8 cellular contexts compared by ENCODE assay signal in the genomic region with DNA sequence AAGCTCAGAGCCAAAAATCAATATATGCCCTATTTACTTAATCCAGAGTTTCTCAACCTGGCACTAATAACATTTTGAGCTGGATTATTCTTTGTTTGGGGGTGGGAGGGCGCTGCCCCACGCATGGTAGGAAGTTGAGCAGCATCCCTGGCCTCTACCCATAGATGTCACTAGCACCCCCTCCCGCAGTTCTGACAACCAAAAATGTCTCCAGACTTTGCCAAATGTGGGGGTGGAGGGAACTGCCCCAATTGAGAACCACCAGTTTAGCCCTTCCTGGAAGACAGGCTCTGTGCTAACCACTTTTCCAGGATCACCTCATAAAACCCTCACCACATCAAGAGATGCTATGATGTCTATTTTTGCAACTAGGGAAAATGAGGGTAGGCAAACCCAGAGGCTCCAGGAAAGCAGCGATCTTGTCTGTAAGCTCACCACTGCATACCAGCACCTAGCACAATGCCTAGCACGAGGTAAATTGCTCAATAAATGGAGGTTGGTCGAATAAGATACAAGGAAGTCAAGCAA. TPM values are rescaled to one million over a fixed set of nuclear protein-coding genes. Genes with fewer than 3 reads are reported as not detected.
DNase-seq lines count a peak whose midpoint lies in the region; ATAC-seq and TF ChIP-seq lines count a peak whose summit lies in the region.

No MANE protein-coding gene starts in this region.

- WGBS in gastroesophageal sphincter (ENCODE audit: low coverage in 1 of 2), 2 donors: 0% methylated on average over 2 to 5 of the region's 6 CpGs

- H3K36me3 ChIP-seq in gastroesophageal sphincter: peaks cover 0 to 36% of the 10 kb centered on the region in 2 donors

- peak; percentile 12 for DNase-seq in NCI-H2029 (lab: John Stamatoyannopoulos, UW)
- no peak for DNase-seq in NCI-H2029 treated with DMSO at 0.1 percent for 48 hours (lab: John Stamatoyannopoulos, UW)
- peak; percentile 87 for DNase-seq in NAMALWA (ENCODE audit: low spot score)
- DNase-seq in activated T-cell treated with anti-CD3 and anti-CD28 coated beads for 48 hours (ENCODE audit: low read depth): peak; percentile 43
- DNase-seq in skeletal muscle cell (ENCODE audit: low read depth): peak; percentile 33
- no peak for DNase-seq in UCSD-AML1 (lab: John Stamatoyannopoulos, UW; ENCODE audit: unreplicated experiment)
- no peak for DNase-seq in retina

- no peak for TF ChIP-seq EP300 in gastroesophageal sphincter (IDR thresholded peaks at IDR 0.05)

- H3K27me3 ChIP-seq in gastroesophageal sphincter: no peaks in the 10 kb centered on the region

- ATAC-seq in gastroesophageal sphincter: no peak

- peaks cover 4 to 66% (median 34%) of the 10 kb centered on the region in 3 donors for H3K4me1 ChIP-seq in gastroesophageal sphincter

- no peaks in the 10 kb centered on the region for H3K9me3 ChIP-seq in gastroesophageal sphincter

- TF ChIP-seq POLR2A in gastroesophageal sphincter (IDR thresholded peaks at IDR 0.05): no peak

- peak overlapping the region; percentile 99 for H3K4me3 ChIP-seq in gastroesophageal sphincter
- H3K4me3 ChIP-seq in skeletal muscle cell (ENCODE audit: low read depth, low read length): peak overlapping the region; percentile 97

- peak in 1 of 4 experiments; percentile 10 for TF ChIP-seq CTCF in gastroesophageal sphincter (IDR thresholded peaks at IDR 0.05)

- H3K27ac ChIP-seq in gastroesophageal sphincter: peak overlapping the region in 3 of 4 donors; percentile 95 to 97 (median 96)

RNA-seq across cellular contexts. Expression of a gene that starts 1.1 kb away (rescaled TPM):
- 100 to 1,000 TPM; 364 to 432 (median 398) TPM for total RNA-seq in gastroesophageal sphincter

RNA-seq across cellular contexts. Expression of a gene that starts 3.9 kb away (rescaled TPM):
- 10 to 100 TPM; 47.3 to 58.2 (median 55.8) TPM for total RNA-seq in gastroesophageal sphincter

RNA-seq across cellular contexts. Expression of a gene that starts 9.7 kb away (rescaled TPM):
- 10 to 100 TPM; 52.0 to 89.2 (median 76.1) TPM for total RNA-seq in gastroesophageal sphincter

RNA-seq across cellular contexts. Expression of a gene that starts 18.2 kb away (rescaled TPM):
- not detected for total RNA-seq in gastroesophageal sphincter

RNA-seq across cellular contexts. Expression of a gene that starts 37.0 kb away (rescaled TPM):
- total RNA-seq in gastroesophageal sphincter: 1 to 10 TPM; 3.8 to 7.5 (median 4.1) TPM

Comparison
In these comparisons a context has a peak if more than half of its experiments do, and no peak if none do; other contexts are left out.
1. DNase-seq: peak in NCI-H2029 (single experiment), NAMALWA (single experiment), activated T-cell treated with anti-CD3 and anti-CD28 coated beads for 48 hours (single experiment) and skeletal muscle cell (single experiment); none in NCI-H2029 treated with DMSO at 0.1 percent for 48 hours (single experiment), UCSD-AML1 (single experiment) and retina (single experiment).